ENCODE assay signal across 8 cellular contexts in the genomic region with DNA sequence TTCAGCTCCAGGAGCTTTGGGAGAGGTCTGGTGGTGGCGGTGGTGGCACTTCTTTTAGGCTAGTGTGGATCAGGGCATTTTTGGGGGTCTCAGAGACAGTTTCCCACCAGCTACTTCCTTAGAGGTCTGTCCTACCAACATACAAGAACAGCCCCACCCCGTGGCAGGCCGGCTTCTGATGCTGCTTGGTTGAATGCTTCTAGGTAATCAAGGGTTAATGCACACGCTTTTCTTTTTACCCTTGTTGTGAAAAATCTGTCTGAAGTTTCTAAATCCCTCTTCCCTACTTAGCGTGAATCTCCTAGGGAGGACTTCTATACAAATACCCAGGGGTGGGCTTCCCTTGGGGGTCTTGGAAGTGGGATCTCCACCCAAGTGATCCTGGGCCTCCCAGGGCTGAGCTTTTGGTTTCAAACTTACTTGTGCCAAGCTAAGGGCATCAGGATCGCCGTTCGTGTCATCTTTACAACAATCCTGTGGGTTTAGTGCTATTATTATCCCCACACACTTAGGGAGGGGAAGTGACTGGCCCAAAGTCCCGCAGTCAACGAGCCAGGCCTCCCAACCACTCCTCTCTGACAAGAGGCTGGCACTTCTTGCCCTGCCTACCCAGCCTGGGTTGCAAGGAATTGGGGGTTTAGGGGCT. TPM values are rescaled to one million over a fixed set of nuclear protein-coding genes. Genes with fewer than 3 reads are reported as not detected.
DNase-seq lines count a peak whose midpoint lies in the region; ATAC-seq and TF ChIP-seq lines count a peak whose summit lies in the region.

No MANE protein-coding gene starts in this region.

- intact Hi-C loops in heart right ventricle (cut with DNase I) (loop anchor here in 1 of 10 donors (10.0 kb wide), 2 partner anchors 176 to 1414 kb away; partner anchors contain the start of genes ALKBH4, LRWD1 and SRRT), Right ventricle myocardium inferior (cut with DNase I) (no loop called here), upper lobe of right lung (cut with DNase I) (no loop called here)

- ATAC-seq in heart right ventricle (no peak), Right ventricle myocardium inferior (no peak), upper lobe of right lung (no peak), HG03442 (IDR thresholded peaks at IDR 0.05; ENCODE audit: unreplicated experiment) (no peak), GM21526 (IDR thresholded peaks at IDR 0.05; ENCODE audit: low FRiP score, unreplicated experiment) (no peak)

- H3K9ac ChIP-seq in SU-DHL-6 (ENCODE audit: low read length) (peak overlapping the region; percentile 80), iPS-20b (ENCODE audit: low read depth, low read length) (peak overlapping the region; percentile 69; the same call in 1 of the 2 replicates)

- H3K4me3 ChIP-seq in heart right ventricle, result peak overlapping the region in 6 of 10 donors; percentile 72 to 97 (median 80)
- peak overlapping the region; percentile 71 for H3K4me3 ChIP-seq in SU-DHL-6 (ENCODE audit: insufficient read depth, low read length, poor library complexity, severe bottlenecking)
- peak overlapping the region; percentile 81 for H3K4me3 ChIP-seq in iPS-20b (ENCODE audit: low read length)
- peak overlapping the region; percentile 81 for H3K4me3 ChIP-seq in upper lobe of right lung

- no peaks in the 10 kb centered on the region for H3K9me2 ChIP-seq in SU-DHL-6 (replicated peaks; ENCODE audit: insufficient read depth, low read length)

- WGBS in heart right ventricle, 2 donors, result 45 to 51% methylated on average over 10 of the region's 10 CpGs

- peaks cover 53% of the 10 kb centered on the region for H3K79me2 ChIP-seq in SU-DHL-6 (ENCODE audit: insufficient read depth, low read length)

- H3K36me3 ChIP-seq in heart right ventricle (no peaks in the 10 kb centered on the region), SU-DHL-6 (ENCODE audit: low read length) (no peaks in the 10 kb centered on the region), iPS-20b (ENCODE audit: insufficient read depth, low read depth, low read length) (no peaks in the 10 kb centered on the region), upper lobe of right lung (no peaks in the 10 kb centered on the region)

- peaks cover 59% of the 10 kb centered on the region for H3F3A ChIP-seq in SU-DHL-6 (ENCODE audit: insufficient read depth)

- H3K9me3 ChIP-seq in heart right ventricle (no peaks in the 10 kb centered on the region), SU-DHL-6 (ENCODE audit: insufficient read depth, low read length) (no peaks in the 10 kb centered on the region), iPS-20b (ENCODE audit: insufficient read depth, low read depth, low read length) (no peaks in the 10 kb centered on the region), upper lobe of right lung (no peaks in the 10 kb centered on the region)

- DNase-seq in heart right ventricle, result no peak
- no peak for DNase-seq in Right ventricle myocardium inferior (ENCODE audit: missing footprints)
- DNase-seq in upper lobe of right lung, result no peak
- no peak for DNase-seq in activated CD4-positive, CD25-positive, alpha-beta regulatory T cell (lab: John Stamatoyannopoulos, UW)

- peak overlapping the region; percentile 88 for H3K4me2 ChIP-seq in SU-DHL-6 (ENCODE audit: low read depth, low read length, poor library complexity, severe bottlenecking)

- H3K27ac ChIP-seq in heart right ventricle, result no peak overlapping the region
- H3K27ac ChIP-seq in SU-DHL-6 (ENCODE audit: low read depth, low read length), result peak overlapping the region; percentile 93
- no peak overlapping the region for H3K27ac ChIP-seq in iPS-20b (ENCODE audit: low read length)
- no peak overlapping the region for H3K27ac ChIP-seq in upper lobe of right lung

- H2AFZ ChIP-seq in SU-DHL-6 (ENCODE audit: low read depth, low read length, severe bottlenecking), result no peak overlapping the region

- no peaks in the 10 kb centered on the region for H4K20me1 ChIP-seq in SU-DHL-6 (ENCODE audit: low read depth, low read length)

- peaks cover 9 to 40% (median 30%) of the 10 kb centered on the region in 9 donors for H3K4me1 ChIP-seq in heart right ventricle
- H3K4me1 ChIP-seq in iPS-20b (ENCODE audit: insufficient read depth, low read length), result peaks cover 3% of the 10 kb centered on the region; the same call in 1 of the 2 replicates
- peaks cover 22% of the 10 kb centered on the region for H3K4me1 ChIP-seq in upper lobe of right lung

- TF ChIP-seq CTCF in heart right ventricle (IDR thresholded peaks at IDR 0.05), result no peak
- peak; percentile 70 for TF ChIP-seq CTCF in SU-DHL-6 (IDR thresholded peaks at IDR 0.05; ENCODE audit: insufficient read depth, low read length, poor library complexity, severe bottlenecking)
- no peak for TF ChIP-seq CTCF in upper lobe of right lung (IDR thresholded peaks at IDR 0.05)

- H3K27me3 ChIP-seq in heart right ventricle (peaks cover 0 to 2% (median 0%) of the 10 kb centered on the region in 7 donors), SU-DHL-6 (ENCODE audit: low read length) (no peaks in the 10 kb centered on the region), iPS-20b (ENCODE audit: insufficient read depth, low read length) (peaks cover 27% of the 10 kb centered on the region; the same call in 1 of the 2 replicates), upper lobe of right lung (no peaks in the 10 kb centered on the region)

RNA-seq across cellular contexts. Expression of gene SH2B2, which starts 1.7 kb away (rescaled TPM):
- total RNA-seq in heart right ventricle (1 to 10 TPM in 6 of 10 donors, under 1 TPM in 4; 0.83 to 4.2 (median 1.2) TPM), Right ventricle myocardium inferior (1.2 TPM), upper lobe of right lung (13.2 TPM)
- polyA plus RNA-seq in heart right ventricle, result 1 to 10 TPM in 1 of 2 donors, under 1 TPM in 1; 0.95 to 2.3 TPM
